ENCODE assay signal across 8 cellular contexts in genomic region chr4:153344131-153345010, GRCh38. TPM values are rescaled to one million over a fixed set of nuclear protein-coding genes. Genes with fewer than 3 reads are reported as not detected.
DNase-seq lines count a peak whose midpoint lies in the region; ATAC-seq and TF ChIP-seq lines count a peak whose summit lies in the region.

A gene with protein sequence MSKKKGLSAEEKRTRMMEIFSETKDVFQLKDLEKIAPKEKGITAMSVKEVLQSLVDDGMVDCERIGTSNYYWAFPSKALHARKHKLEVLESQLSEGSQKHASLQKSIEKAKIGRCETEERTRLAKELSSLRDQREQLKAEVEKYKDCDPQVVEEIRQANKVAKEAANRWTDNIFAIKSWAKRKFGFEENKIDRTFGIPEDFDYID (plus strand): TSS chr4:153344688. CDS start chr4:153344738, 50 bp downstream.

- H3K27me3 Mint-ChIP-seq in activated CD4-positive, alpha-beta T cell treated with anti-CD3 and anti-CD28 coated beads, Interleukin-2, amount 10 ng/mL, durations not matched to agents 7 days and 5 days = peaks cover 5% of the 10 kb centered on the region

- H3K4me3 ChIP-seq in left lung = peak within 1 kb of the TSS; percentile 80 to 84

- no peaks in the 10 kb centered on the region for H3K36me3 ChIP-seq in left lung

- H3K4me1 Mint-ChIP-seq in activated CD4-positive, alpha-beta T cell treated with anti-CD3 and anti-CD28 coated beads, Interleukin-2, amount 10 ng/mL, durations not matched to agents 7 days and 5 days = peaks cover 43% of the 10 kb centered on the region

- ATAC-seq in GM19328 (IDR thresholded peaks at IDR 0.05; ENCODE audit: unreplicated experiment) = peak; percentile 76
- peak; percentile 48 for ATAC-seq in HG03469 (IDR thresholded peaks at IDR 0.05; ENCODE audit: unreplicated experiment)
- ATAC-seq in left lung = peak; percentile 98

- peak within 1 kb of the TSS; percentile 87 for H3K4me3 Mint-ChIP-seq in activated CD4-positive, alpha-beta T cell treated with anti-CD3 and anti-CD28 coated beads, Interleukin-2, amount 10 ng/mL, durations not matched to agents 7 days and 5 days

- intact Hi-C loops in left lung (cut with DNase I) = loop anchor here in 1 of 2 donors (5.0 to 10.0 kb wide), 2 partner anchors 90 to 233 kb away; no protein-coding TSS in a partner anchor

- POLR2A ChIA-PET in activated CD4-positive, alpha-beta T cell treated with anti-CD3 and anti-CD28 coated beads, Interleukin-2, amount 10 ng/mL, durations not matched to agents 7 days and 5 days (lab: Charles Lee) = no interaction called here

- H3K27ac Mint-ChIP-seq in activated CD4-positive, alpha-beta T cell treated with anti-CD3 and anti-CD28 coated beads, Interleukin-2, amount 10 ng/mL, durations not matched to agents 7 days and 5 days = peak within 1 kb of the TSS; percentile 95

- H3K4me1 ChIP-seq in left lung = peaks cover 4 to 28% of the 10 kb centered on the region in 2 donors

- CTCF ChIA-PET in activated CD4-positive, alpha-beta T cell treated with anti-CD3 and anti-CD28 coated beads, Interleukin-2, amount 10 ng/mL, durations not matched to agents 7 days and 5 days (lab: Charles Lee) = interaction anchor here (0.6 to 1.6 kb wide), 12 partner anchors 9 to 473 kb away, joined by 3 to 6 read pairs (median 3); no protein-coding TSS in a partner anchor

- H3K9me3 ChIP-seq in left lung = no peaks in the 10 kb centered on the region

- H3K27ac ChIP-seq in left lung = no peak within 1 kb of the TSS

- peaks cover 11% of the 10 kb centered on the region for H3K36me3 Mint-ChIP-seq in activated CD4-positive, alpha-beta T cell treated with anti-CD3 and anti-CD28 coated beads, Interleukin-2, amount 10 ng/mL, durations not matched to agents 7 days and 5 days (ENCODE audit: low read depth)

- no peaks in the 10 kb centered on the region for H3K27me3 ChIP-seq in left lung

- TF ChIP-seq CTCF in left lung (IDR thresholded peaks at IDR 0.05) = peak; percentile 85 to 98

- DNase-seq in CD1c-positive myeloid dendritic cell (ENCODE audit: extremely low spot score) (peak; percentile 89), NCI-H526 treated with DMSO at 0.1 percent for 48 hours (lab: John Stamatoyannopoulos, UW) (peak; percentile 66), dedifferentiated amniotic fluid mesenchymal stem cell (ENCODE audit: extremely low spot score) (peak; percentile 65), left lung (peak; percentile 91 to 96)
- peak; percentile 93 for DNase-seq in activated CD4-positive, alpha-beta T cell treated with anti-CD3 and anti-CD28 coated beads, Interleukin-2, amount 10 ng/mL, durations not matched to agents 7 days and 5 days
- DNase-seq in stimulated activated CD4-positive, alpha-beta T cell treated with anti-CD3 and anti-CD28 coated beads, Interleukin-2, amount 100 ng/mL, for 48 hours = peak; percentile 92 to 93

- H3K9me3 Mint-ChIP-seq in activated CD4-positive, alpha-beta T cell treated with anti-CD3 and anti-CD28 coated beads, Interleukin-2, amount 10 ng/mL, durations not matched to agents 7 days and 5 days = no peaks in the 10 kb centered on the region

RNA-seq across cellular contexts. Expression of the gene that starts here (rescaled TPM):
- 10 to 100 TPM; 24.2 to 27.6 TPM for total RNA-seq in activated CD4-positive, alpha-beta T cell treated with anti-CD3 and anti-CD28 coated beads, Interleukin-2, amount 10 ng/mL, durations not matched to agents 7 days and 5 days
- total RNA-seq in left lung = 1 to 10 TPM; 2.3 TPM

Comparison
In these comparisons a context has a peak if more than half of its experiments do, and no peak if none do; other contexts are left out.
1. RNA of the gene that starts here (total RNA-seq): 24.2 to 27.6 TPM in activated CD4-positive, alpha-beta T cell treated with anti-CD3 and anti-CD28 coated beads, Interleukin-2, amount 10 ng/mL, durations not matched to agents 7 days and 5 days; 2.3 TPM in left lung; every median in the first group is over 4 times any median in the second.
2. ATAC-seq: peak in every context shown above with its lines; median percentile 98 in left lung; 76 in GM19328; 48 in HG03469.
3. Peak in every context shown above with its lines, with median percentiles within 50 percentile points of each other: DNase-seq.